24 cellular contexts compared by ENCODE assay signal in the genomic region with DNA sequence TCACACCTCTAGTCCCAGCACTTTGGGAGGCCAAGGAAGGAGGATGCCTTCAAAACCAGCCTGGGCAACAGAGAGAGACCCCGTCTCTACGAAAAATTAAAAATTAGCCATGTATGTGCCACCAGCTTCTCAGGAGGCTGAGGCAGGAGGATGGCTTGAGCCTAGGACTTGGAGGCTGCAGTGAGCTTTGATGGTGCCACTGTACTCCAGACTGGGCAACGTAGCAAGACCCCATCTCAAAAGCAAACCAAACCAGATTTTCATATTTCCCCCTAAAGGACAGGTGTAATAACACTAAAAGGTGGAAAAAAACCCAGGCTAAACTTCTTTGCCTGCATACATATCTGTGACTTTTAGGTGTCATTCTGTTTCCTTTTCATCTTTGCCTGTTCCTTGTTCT. TPM values are rescaled to one million over a fixed set of nuclear protein-coding genes. Genes with fewer than 3 reads are reported as not detected.
DNase-seq lines count a peak whose midpoint lies in the region; ATAC-seq, FAIRE-seq and TF ChIP-seq lines count a peak whose summit lies in the region.
"Had no signal": no experiment of that assay in that cellular context is flagged by ENCODE, and none has a peak within 500 bp of the region (broad histone marks: within the 10 kb centered on the region; RNA-seq: fewer than 3 reads in every experiment).

No MANE protein-coding gene starts in this region.

- H3K27ac ChIP-seq in mammary epithelial cell (ENCODE audit: insufficient read depth, low read depth, low read length) (no peak overlapping the region), GM12878 (ENCODE audit: control insufficient read depth, insufficient read depth) (no peak overlapping the region), brain microvascular endothelial cell (no peak overlapping the region)
- H3K27ac ChIP-seq: 22Rv1, C4-2B, KMS-11, RWPE1 had no signal

- TF ChIP-seq EP300 in GM12878 (IDR thresholded peaks at IDR 0.05; ENCODE audit: borderline replicate concordance in 1 of 2, control insufficient read depth in 1 of 2, low read depth in 2 of 2, low read length in 2 of 2), result no peak

- H4K20me1 ChIP-seq in mammary epithelial cell (ENCODE audit: insufficient read depth, low read length) (peaks cover 13% of the 10 kb centered on the region), GM12878 (ENCODE audit: control insufficient read depth, insufficient read depth) (no peaks in the 10 kb centered on the region)

- no peaks in the 10 kb centered on the region for H3K27me3 ChIP-seq in mammary epithelial cell (ENCODE audit: insufficient read depth, low read length)
- H3K27me3 ChIP-seq in GM12878 (replicated peaks in 1 of 2; ENCODE audit: control insufficient read depth in 2 of 2, insufficient read depth in 2 of 2, low read length in 1 of 2), result no peaks in the 10 kb centered on the region
- H3K27me3 ChIP-seq in brain microvascular endothelial cell (replicated peaks), result no peaks in the 10 kb centered on the region

- H3K4me3 Mint-ChIP-seq in MCF 10A (ENCODE audit: unreplicated experiment) (no peak overlapping the region), nephron (peak overlapping the region; percentile 33 to 71 (median 40))
- H3K4me3 Mint-ChIP-seq: B cell, GM23338 had no signal

- H3K4me1 Mint-ChIP-seq in MCF 10A (ENCODE audit: insufficient read depth, unreplicated experiment) (peaks cover 43% of the 10 kb centered on the region), nephron (peaks cover 10% of the 10 kb centered on the region)

- no peak for DNase-seq in MCF 10A (ENCODE audit: unreplicated experiment)
- no peak for DNase-seq in mammary epithelial cell
- no peak for DNase-seq in GM12878 (ENCODE audit: low read depth, low spot score)
- no peak for DNase-seq in NCI-H1436 (lab: John Stamatoyannopoulos, UW)
- DNase-seq in HT-29 (ENCODE audit: low spot score), result no peak
- no peak for DNase-seq in brain microvascular endothelial cell
- DNase-seq: CD8-positive, alpha-beta memory T cell; DMS153; IMR-90; NCI-H1092 treated with DMSO at 0.1 percent for 48 hours; NCI-H1436 treated with DMSO at 0.1 percent for 48 hours; NCI-H1930; NCI-H446 treated with DMSO at 0.1 percent for 48 hours; NCI-H526 treated with DMSO at 0.1 percent for 48 hours; SHP77 had no signal

- dilution Hi-C loops in mammary epithelial cell (cut with HindIII; ENCODE audit: low sequenced_read_pairs), result no loop called here

- H3K27ac Mint-ChIP-seq in MCF 10A (ENCODE audit: low read depth, unreplicated experiment), result peak overlapping the region; percentile 90
- H3K27ac Mint-ChIP-seq in nephron, result no peak overlapping the region
- H3K27ac Mint-ChIP-seq: B cell, GM23338 had no signal

- SMC1A ChIA-PET in GM12878 (lab: Charles Lee; ENCODE audit: uncharacterized antibody, unreplicated experiment), result interaction anchor here (0.7 to 9.4 kb wide), 7 partner anchors 16 to 133 kb away, joined by 3 to 145 read pairs (median 47); a partner anchor contains a TSS

- RAD21 ChIA-PET in GM12878 (lab: Charles Lee; ENCODE audit: unreplicated experiment), result interaction anchor here (0.8 to 4.9 kb wide), 5 partner anchors 15 to 47 kb away, joined by 3 to 73 read pairs (median 4); no protein-coding TSS in a partner anchor

- H3K27me3 Mint-ChIP-seq in MCF 10A (ENCODE audit: insufficient read depth, unreplicated experiment) (no peaks in the 10 kb centered on the region), nephron (ENCODE audit: low read depth) (peaks cover 3% of the 10 kb centered on the region)
- H3K27me3 Mint-ChIP-seq: B cell; CD8-positive, alpha-beta memory T cell had no signal

- H3K36me3 Mint-ChIP-seq in MCF 10A (ENCODE audit: insufficient read depth, unreplicated experiment), result peaks cover 6% of the 10 kb centered on the region
- H3K36me3 Mint-ChIP-seq in nephron (ENCODE audit: low read depth), result no peaks in the 10 kb centered on the region

- H3K4me3 ChIP-seq in mammary epithelial cell (replicated peaks in 1 of 3; ENCODE audit: insufficient read depth in 1 of 3, low read depth in 2 of 3, low read length in 3 of 3), result no peak overlapping the region
- no peak overlapping the region for H3K4me3 ChIP-seq in GM12878
- no peak overlapping the region for H3K4me3 ChIP-seq in brain microvascular endothelial cell (ENCODE audit: low read depth, low read length)
- H3K4me3 ChIP-seq: GM23338, HAP-1 had no signal

- H3K4me2 ChIP-seq in mammary epithelial cell (ENCODE audit: insufficient read depth, low read depth, low read length), result no peak overlapping the region
- H3K4me2 ChIP-seq in GM12878 (ENCODE audit: control insufficient read depth, insufficient read depth), result peak overlapping the region; percentile 11
- H3K4me2 ChIP-seq: GM23338, KMS-11 had no signal

- H2AFZ ChIP-seq in mammary epithelial cell (ENCODE audit: low read depth, low read length) (no peak overlapping the region), GM12878 (ENCODE audit: control insufficient read depth, low read depth, low read length) (no peak overlapping the region)
- H2AFZ ChIP-seq: GM23338 had no signal

- WGBS in mammary epithelial cell (ENCODE audit: low coverage, missing lambda C conversion rate), result 97% methylated on average over 3 of the region's 3 CpGs
- WGBS in GM12878 (ENCODE audit: insufficient coverage, insufficient replicate concordance, low lambda C conversion rate, missing lambda C conversion rate), result 100% methylated on average over 3 of the region's 3 CpGs

- TF ChIP-seq CTCF in MCF 10A (IDR thresholded peaks at IDR 0.05; ENCODE audit: unreplicated experiment) (no peak), mammary epithelial cell (conservative IDR thresholded peaks at IDR 0.05 in 1 of 2, IDR thresholded peaks at IDR 0.05 in 1 of 2; ENCODE audit: extremely low read depth in 1 of 2, insufficient read depth in 1 of 2, low read depth in 1 of 2, low read length in 2 of 2) (no peak), GM12878 (IDR thresholded peaks at IDR 0.05 in 2 of 3, conservative IDR thresholded peaks at IDR 0.05 in 1 of 3; ENCODE audit: control insufficient read depth in 2 of 3, extremely low read depth in 1 of 3, insufficient read depth in 1 of 3, low read depth in 3 of 3, low read length in 3 of 3) (no peak), nephron (IDR thresholded peaks at IDR 0.05; ENCODE audit: unreplicated experiment in 3 of 3) (no peak), brain microvascular endothelial cell (IDR thresholded peaks at IDR 0.05; ENCODE audit: low read depth, low read length, missing control alignments) (no peak)

- POLR2A ChIA-PET in MCF 10A (lab: Yijun Ruan, JAX) (interaction anchor here (0.6 to 5.8 kb wide), 7 partner anchors 13 to 1212 kb away, joined by 3 to 106 read pairs (median 3); a partner anchor contains a TSS), GM12878 (lab: Charles Lee) (interaction anchor here (1.2 to 4.2 kb wide), 2 partner anchors 12 to 76 kb away, joined by 5 to 44 read pairs; no protein-coding TSS in a partner anchor)

- BruUV-seq in MCF 10A (replicated peaks; lab: Mats Ljungman, UMichigan) (no TSS peak), mammary epithelial cell (replicated peaks; lab: Mats Ljungman, UMichigan) (no TSS peak), GM12878 (replicated peaks; lab: Mats Ljungman, UMichigan) (no TSS peak)

- H3K9ac ChIP-seq in mammary epithelial cell (ENCODE audit: insufficient read depth, low read length) (no peak overlapping the region), GM12878 (ENCODE audit: control insufficient read depth, insufficient read depth, low read length) (no peak overlapping the region)
- H3K9ac ChIP-seq: KMS-11 had no signal

- H3K9me3 ChIP-seq in mammary epithelial cell (replicated peaks; ENCODE audit: insufficient read depth, low read length) (no peaks in the 10 kb centered on the region), GM12878 (replicated peaks; ENCODE audit: control insufficient read depth, insufficient read depth, low read length) (no peaks in the 10 kb centered on the region)
- H3K9me3 ChIP-seq: HAP-1 had no signal

- H3K79me2 ChIP-seq in mammary epithelial cell (ENCODE audit: insufficient read depth, low read length) (peaks cover 86% of the 10 kb centered on the region), GM12878 (ENCODE audit: control insufficient read depth, insufficient read depth, low read length) (peaks cover 77% of the 10 kb centered on the region)

- no peak for TF ChIP-seq POLR2A in GM12878 (IDR thresholded peaks at IDR 0.05; ENCODE audit: low read depth, low read length)

- H3K9me3 Mint-ChIP-seq in MCF 10A (ENCODE audit: unreplicated experiment) (no peaks in the 10 kb centered on the region), nephron (no peaks in the 10 kb centered on the region)
- H3K9me3 Mint-ChIP-seq: CD8-positive, alpha-beta memory T cell had no signal

- intact Hi-C loops in MCF 10A (cut with micrococcal nuclease), result no loop called here
- intact Hi-C loops in mammary epithelial cell (cut with micrococcal nuclease), result no loop called here
- intact Hi-C loops in GM12878 (cut with micrococcal nuclease; ENCODE audit: unreplicated experiment), result no loop called here

- ATAC-seq in GM12878, result no peak
- ATAC-seq: GM23338 had no signal

- FAIRE-seq in GM12878 (lab: Jason Lieb, UNC), result no peak
- FAIRE-seq: GM18507 had no signal

- in situ Hi-C loops in mammary epithelial cell (cut with MboI; ENCODE audit: low sequenced_read_pairs in 2 of 2), result no loop called here
- in situ Hi-C loops in GM12878 (cut with MboI), result no loop called here
- in situ Hi-C loops in brain microvascular endothelial cell (cut with HindIII; ENCODE audit: low pct_ligation_motif_present, low sequenced_read_pairs), result no loop called here

- CTCF ChIA-PET in MCF 10A (lab: Yijun Ruan, JAX), result interaction anchor here (0.8 to 6.2 kb wide), 9 partner anchors 11 to 230 kb away, joined by 3 to 59 read pairs (median 9); no protein-coding TSS in a partner anchor
- CTCF ChIA-PET in mammary epithelial cell (lab: Charles Lee; ENCODE audit: low non-redundant PET), result no interaction called here
- CTCF ChIA-PET in GM12878 (lab: Yijun Ruan, JAX), result interaction anchor here (0.5 to 3.5 kb wide), 5 partner anchors 11 to 133 kb away, joined by 3 to 36 read pairs (median 4); no protein-coding TSS in a partner anchor

- TF ChIP-seq RAD21 in GM12878 (IDR thresholded peaks at IDR 0.05; ENCODE audit: insufficient read depth, low read depth, low read length), result no peak

- H3K4me1 ChIP-seq in mammary epithelial cell (ENCODE audit: insufficient read depth, low read length) (peaks cover 13% of the 10 kb centered on the region), GM12878 (ENCODE audit: control insufficient read depth, insufficient read depth, low read length) (no peaks in the 10 kb centered on the region; the same call in 1 of the 2 replicates)

- H3K36me3 ChIP-seq in mammary epithelial cell (ENCODE audit: insufficient read depth, low read length) (no peaks in the 10 kb centered on the region), GM12878 (ENCODE audit: control insufficient read depth in 2 of 2, insufficient read depth in 2 of 2, low read length in 1 of 2) (no peaks in the 10 kb centered on the region), brain microvascular endothelial cell (replicated peaks) (no peaks in the 10 kb centered on the region)

RNA-seq across cellular contexts. Expression of a gene that starts 3.7 kb away (rescaled TPM):
- total RNA-seq in MCF 10A (2022) (108 and 144 TPM in 2 replicates), mammary epithelial cell (100 to 1,000 TPM in 1 of 2 donors, 10 to 100 TPM in 1; 85.2 to 111 TPM), GM12878 (2014; rRNA removed) (99.9 and 105 TPM in 2 replicates), GM12878 (2014; rRNA removed; fragmentation: Illumina TruSeq; extraction: Trizol) (55.3 and 57.0 TPM in 2 replicates), GM12878 (2021) (70.9 and 74.0 TPM in 2 replicates)
- polyA plus RNA-seq in mammary epithelial cell (101 TPM), GM12878 (2011; rRNA removed) (79.0 and 95.4 TPM in 2 replicates), GM12878 (2014; fragmentation: Illumina TruSeq; extraction: Trizol) (59.0 and 70.7 TPM in 2 replicates), GM12878 (2014; fragmentation: Nextera tagmentation; extraction: Ambion mirVana) (10 to 100 TPM; 67.0 to 74.3 TPM), GM12878 (2014; rRNA removed) (96.3 and 97.0 TPM in 2 replicates), GM12878 (2016; fragmentation: Nextera tagmentation; extraction: Ambion mirVana) (100 to 1,000 TPM in 1 of 2 experiments, 10 to 100 TPM in 1; 97.6 to 106 TPM)
- 154 TPM for polyA minus RNA-seq in mammary epithelial cell
- total RNA-seq in GM12878 (2013; cell fraction: nucleolus; rRNA removed), result 49.7 and 55.2 TPM in 2 replicates
- polyA plus RNA-seq in GM12878 (2011; ENCODE audit: low read depth), result 35.8 TPM
- polyA plus RNA-seq in GM12878 (2011; cell fraction: cytosol; rRNA removed), result 117 and 130 TPM in 2 replicates
- 66.9 and 67.2 TPM in 2 replicates for polyA plus RNA-seq in GM12878 (2011; cell fraction: nucleus; rRNA removed)
- 34.8 and 36.4 TPM in 2 replicates for polyA plus RNA-seq in GM12878 (2012)
- 129 and 137 TPM in 2 replicates for polyA minus RNA-seq in GM12878 (2011; rRNA and poly(A)+ RNA removed)
- polyA minus RNA-seq in GM12878 (2011; cell fraction: cytosol; rRNA and poly(A)+ RNA removed), result 42.0 and 46.0 TPM in 2 replicates
- 27.6 and 52.4 TPM in 2 replicates for polyA minus RNA-seq in GM12878 (2011; cell fraction: nucleus; rRNA and poly(A)+ RNA removed)
- 194 and 210 TPM in 2 replicates for total RNA-seq in HT-29 (2014; rRNA removed; shearing (Covaris generic))
